ENCODE assay signal across 8 cellular contexts in genomic region chr7:66627876-66628360, GRCh38. TPM values are rescaled to one million over a fixed set of nuclear protein-coding genes. Genes with fewer than 3 reads are reported as not detected.
DNase-seq lines count a peak whose midpoint lies in the region; ATAC-seq and TF ChIP-seq lines count a peak whose summit lies in the region.

No MANE protein-coding gene starts in this region.

- no peaks in the 10 kb centered on the region for H3K9me3 Mint-ChIP-seq in effector memory CD8-positive, alpha-beta T cell
- peaks cover 0 to 3% (median 0%) of the 10 kb centered on the region in 11 donors for H3K9me3 Mint-ChIP-seq in naive thymus-derived CD4-positive, alpha-beta T cell

- CTCF ChIA-PET in naive thymus-derived CD4-positive, alpha-beta T cell (lab: Charles Lee), result no interaction called here

- peaks cover 40% of the 10 kb centered on the region for H3K4me1 ChIP-seq in DND-41 (ENCODE audit: insufficient read depth, low read length)
- H3K4me1 ChIP-seq in OCI-LY1 (ENCODE audit: insufficient read depth, low read length, severe bottlenecking), result peaks cover 45% of the 10 kb centered on the region
- peaks cover 31% of the 10 kb centered on the region in 2 donors for H3K4me1 ChIP-seq in naive thymus-derived CD4-positive, alpha-beta T cell (ENCODE audit: control insufficient read depth in 2 of 2, insufficient read depth in 2 of 2, low read length in 2 of 2)

- no peaks in the 10 kb centered on the region for H3K9me2 ChIP-seq in OCI-LY1 (ENCODE audit: low read depth, low read length)

- H2AFZ ChIP-seq in DND-41 (ENCODE audit: low read depth, low read length) (peak overlapping the region; percentile 93), OCI-LY1 (ENCODE audit: low read length) (peak overlapping the region; percentile 2; the same call in 1 of the 2 replicates)

- H3K4me2 ChIP-seq in DND-41 (ENCODE audit: insufficient read depth, low read length), result peak overlapping the region; percentile 75
- H3K4me2 ChIP-seq in OCI-LY1 (ENCODE audit: low read length), result peak overlapping the region; percentile 73

- DNase-seq in DND-41 (peak; percentile 19), SIG-M5 treated with dmso at 0.1 percent for 504 hours (lab: John Stamatoyannopoulos, UW; ENCODE audit: unreplicated experiment) (no peak), AG20443 (ENCODE audit: low spot score) (no peak)
- peak in 2 of 3 experiments; percentile 8 to 20 for DNase-seq in effector memory CD8-positive, alpha-beta T cell
- DNase-seq in naive thymus-derived CD4-positive, alpha-beta T cell, result peak in 3 of 9 donors; percentile 4 to 22 (median 9)
- no peak for DNase-seq in activated CD4-positive, alpha-beta T cell treated with anti-CD3 and anti-CD28 coated beads, Interleukin-2, amount 50 U/mL, for 1 hour

- H3K9me3 ChIP-seq in DND-41 (ENCODE audit: insufficient read depth, low read length, severe bottlenecking) (no peaks in the 10 kb centered on the region), OCI-LY1 (ENCODE audit: low read length) (no peaks in the 10 kb centered on the region)
- H3K9me3 ChIP-seq in naive thymus-derived CD4-positive, alpha-beta T cell (ENCODE audit: control insufficient read depth in 2 of 3, low read length in 3 of 3), result no peaks in the 10 kb centered on the region

- H3K27me3 ChIP-seq in DND-41 (ENCODE audit: insufficient read depth, low read length, poor library complexity) (no peaks in the 10 kb centered on the region), OCI-LY1 (ENCODE audit: insufficient read depth, low read length) (no peaks in the 10 kb centered on the region)
- H3K27me3 ChIP-seq in naive thymus-derived CD4-positive, alpha-beta T cell (ENCODE audit: control insufficient read depth in 2 of 2, insufficient read depth in 2 of 2, low read length in 2 of 2), result no peaks in the 10 kb centered on the region

- peak; percentile 3 for ATAC-seq in DND-41 (ENCODE audit: insufficient read depth, low read depth)
- ATAC-seq in GM21825 (IDR thresholded peaks at IDR 0.05; ENCODE audit: unreplicated experiment), result peak; percentile 1
- ATAC-seq in effector memory CD8-positive, alpha-beta T cell (replicated peaks), result no peak
- ATAC-seq in naive thymus-derived CD4-positive, alpha-beta T cell, result no peak

- TF ChIP-seq CTCF in DND-41 (IDR thresholded peaks at IDR 0.05; ENCODE audit: borderline replicate concordance, extremely low read depth, low read length, poor library complexity, severe bottlenecking) (no peak), OCI-LY1 (IDR thresholded peaks at IDR 0.05; ENCODE audit: low read length) (no peak)

- POLR2A ChIA-PET in naive thymus-derived CD4-positive, alpha-beta T cell (lab: Charles Lee), result interaction anchor here (0.6 to 3.6 kb wide), 12 partner anchors 9 to 527 kb away, joined by 3 to 23 read pairs (median 3); partner anchors contain the start of gene RABGEF1

- no peaks in the 10 kb centered on the region for H3K27me3 Mint-ChIP-seq in effector memory CD8-positive, alpha-beta T cell
- H3K27me3 Mint-ChIP-seq in naive thymus-derived CD4-positive, alpha-beta T cell, result peaks cover 0 to 4% (median 0%) of the 10 kb centered on the region in 5 donors

- peak overlapping the region; percentile 66 for H3K9ac ChIP-seq in DND-41 (ENCODE audit: low read depth, low read length)
- H3K9ac ChIP-seq in OCI-LY1 (ENCODE audit: low read length), result peak overlapping the region; percentile 75

- H3K36me3 ChIP-seq in DND-41 (ENCODE audit: insufficient read depth, low read length), result no peaks in the 10 kb centered on the region
- no peaks in the 10 kb centered on the region for H3K36me3 ChIP-seq in OCI-LY1 (ENCODE audit: insufficient read depth, low read length)
- H3K36me3 ChIP-seq in naive thymus-derived CD4-positive, alpha-beta T cell (ENCODE audit: control insufficient read depth in 2 of 3, insufficient read depth in 3 of 3, low read length in 3 of 3), result peaks cover 0 to 4% (median 0%) of the 10 kb centered on the region in 3 experiments

- H3K4me3 ChIP-seq in DND-41 (ENCODE audit: low read depth in 1 of 2, low read length in 2 of 2) (peak overlapping the region; percentile 51 to 77; a peak in 3 of 4 replicates), OCI-LY1 (ENCODE audit: low read depth, low read length, poor library complexity, severe bottlenecking) (peak overlapping the region; percentile 71)
- H3K4me3 ChIP-seq in naive thymus-derived CD4-positive, alpha-beta T cell (ENCODE audit: low read length), result peak overlapping the region; percentile 98

- H3K79me2 ChIP-seq in DND-41 (ENCODE audit: insufficient read depth, low read length) (no peaks in the 10 kb centered on the region), OCI-LY1 (ENCODE audit: insufficient read depth, low read length) (no peaks in the 10 kb centered on the region)

- peaks cover 20% of the 10 kb centered on the region for H3K36me3 Mint-ChIP-seq in effector memory CD8-positive, alpha-beta T cell (ENCODE audit: insufficient read depth)
- H3K36me3 Mint-ChIP-seq in naive thymus-derived CD4-positive, alpha-beta T cell, result peaks cover 0 to 15% (median 0%) of the 10 kb centered on the region in 5 donors

- H3F3A ChIP-seq in OCI-LY1 (ENCODE audit: insufficient read depth, low read length), result peaks cover 7% of the 10 kb centered on the region; the same call in 1 of the 2 replicates

- peaks cover 29 to 38% of the 10 kb centered on the region in 2 donors for H3K4me1 Mint-ChIP-seq in effector memory CD8-positive, alpha-beta T cell (ENCODE audit: low read depth in 2 of 2)
- peaks cover 32 to 47% (median 42%) of the 10 kb centered on the region in 7 donors for H3K4me1 Mint-ChIP-seq in naive thymus-derived CD4-positive, alpha-beta T cell

- H4K20me1 ChIP-seq in DND-41 (ENCODE audit: insufficient read depth, low read length) (peaks cover 4% of the 10 kb centered on the region; the same call in 1 of the 2 replicates), OCI-LY1 (ENCODE audit: insufficient read depth, low read length) (no peaks in the 10 kb centered on the region)

- intact Hi-C loops in naive thymus-derived CD4-positive, alpha-beta T cell (cut with micrococcal nuclease), result loop anchor here (1.0 to 10.0 kb wide), 14 partner anchors 26 to 1589 kb away; partner anchors contain the start of genes RABGEF1 (in 2 of the 2), TMEM248 (in 2 of the 2), ASL (in 1 of the 2) and TYW1 (in 1 of the 2)

- peak overlapping the region; percentile 69 to 95 for H3K27ac Mint-ChIP-seq in effector memory CD8-positive, alpha-beta T cell
- peak overlapping the region; percentile 65 to 92 (median 89) for H3K27ac Mint-ChIP-seq in naive thymus-derived CD4-positive, alpha-beta T cell

- H3K27ac ChIP-seq in DND-41 (ENCODE audit: low read length) (peak overlapping the region; percentile 55), OCI-LY1 (ENCODE audit: low read depth, low read length, poor library complexity, severe bottlenecking) (peak overlapping the region; percentile 22)
- H3K27ac ChIP-seq in naive thymus-derived CD4-positive, alpha-beta T cell (ENCODE audit: low read depth, low read length), result peak overlapping the region; percentile 88

- peak overlapping the region; percentile 78 to 89 for H3K4me3 Mint-ChIP-seq in effector memory CD8-positive, alpha-beta T cell
- H3K4me3 Mint-ChIP-seq in naive thymus-derived CD4-positive, alpha-beta T cell, result peak overlapping the region; percentile 82 to 92 (median 89)

RNA-seq across cellular contexts. Expression of gene KCTD7, which starts 0.8 kb away (rescaled TPM):
- total RNA-seq in naive thymus-derived CD4-positive, alpha-beta T cell, result 10 to 100 TPM; 22.9 to 43.6 (median 33.8) TPM
- 10 to 100 TPM; 10.4 to 14.4 TPM for polyA plus RNA-seq in naive thymus-derived CD4-positive, alpha-beta T cell

Comparison
In these comparisons a context has a peak if more than half of its experiments do, and no peak if none do; other contexts are left out.
1. ATAC-seq: peak in DND-41 (single experiment) and GM21825 (single experiment); none in effector memory CD8-positive, alpha-beta T cell (single experiment) and naive thymus-derived CD4-positive, alpha-beta T cell (single experiment).
2. DNase-seq: peak in DND-41 (single experiment) and effector memory CD8-positive, alpha-beta T cell (2 of 3); none in SIG-M5 treated with dmso at 0.1 percent for 504 hours (single experiment), AG20443 (single experiment) and activated CD4-positive, alpha-beta T cell treated with anti-CD3 and anti-CD28 coated beads, Interleukin-2, amount 50 U/mL, for 1 hour (single experiment).
3. H3K27ac ChIP-seq: peak in every context shown above with its lines; median percentile 88 in naive thymus-derived CD4-positive, alpha-beta T cell; 55 in DND-41; 22 in OCI-LY1.
4. Peak in every context shown above with its lines, with median percentiles within 50 percentile points of each other: H3K4me3 ChIP-seq.